Comparison of ENCODE assay signal across 1 cellular context in genomic region chr5:173880306-173880985, GRCh38.
TF ChIP-seq lines count a peak whose summit lies in the region.

No MANE protein-coding gene starts in this region.

TF ChIP-seq in IMR-90, 13 proteins besides CTCF, POLR2A, EP300 and RAD21 (continued from another document):
- no peak for TF ChIP-seq MAFK (IDR thresholded peaks at IDR 0.05; ENCODE audit: low read depth, low read length)
- no peak for TF ChIP-seq MAZ (IDR thresholded peaks at IDR 0.05; ENCODE audit: borderline replicate concordance, low read depth, low read length)
- no peak for TF ChIP-seq CHD1 (IDR thresholded peaks at IDR 0.05; ENCODE audit: low read depth, low read length)
- 0 out of 2 replicates have a peak, but pooled peaks have one; percentile 25 for TF ChIP-seq BHLHE40 (IDR thresholded peaks at IDR 0.05; ENCODE audit: low read depth, low read length)
- no peak for TF ChIP-seq MXI1 (IDR thresholded peaks at IDR 0.05; ENCODE audit: borderline replicate concordance, low read depth, low read length)
- TF ChIP-seq NFE2L2 (IDR thresholded peaks at IDR 0.05; ENCODE audit: low read depth, low read length), result no peak
- TF ChIP-seq CEBPB (IDR thresholded peaks at IDR 0.05; ENCODE audit: low read depth, low read length), result peak; percentile 81
- TF ChIP-seq RCOR1 (IDR thresholded peaks at IDR 0.05; ENCODE audit: insufficient replicate concordance, low read length), result no peak
